12 cellular contexts compared by ENCODE assay signal in the genomic region with DNA sequence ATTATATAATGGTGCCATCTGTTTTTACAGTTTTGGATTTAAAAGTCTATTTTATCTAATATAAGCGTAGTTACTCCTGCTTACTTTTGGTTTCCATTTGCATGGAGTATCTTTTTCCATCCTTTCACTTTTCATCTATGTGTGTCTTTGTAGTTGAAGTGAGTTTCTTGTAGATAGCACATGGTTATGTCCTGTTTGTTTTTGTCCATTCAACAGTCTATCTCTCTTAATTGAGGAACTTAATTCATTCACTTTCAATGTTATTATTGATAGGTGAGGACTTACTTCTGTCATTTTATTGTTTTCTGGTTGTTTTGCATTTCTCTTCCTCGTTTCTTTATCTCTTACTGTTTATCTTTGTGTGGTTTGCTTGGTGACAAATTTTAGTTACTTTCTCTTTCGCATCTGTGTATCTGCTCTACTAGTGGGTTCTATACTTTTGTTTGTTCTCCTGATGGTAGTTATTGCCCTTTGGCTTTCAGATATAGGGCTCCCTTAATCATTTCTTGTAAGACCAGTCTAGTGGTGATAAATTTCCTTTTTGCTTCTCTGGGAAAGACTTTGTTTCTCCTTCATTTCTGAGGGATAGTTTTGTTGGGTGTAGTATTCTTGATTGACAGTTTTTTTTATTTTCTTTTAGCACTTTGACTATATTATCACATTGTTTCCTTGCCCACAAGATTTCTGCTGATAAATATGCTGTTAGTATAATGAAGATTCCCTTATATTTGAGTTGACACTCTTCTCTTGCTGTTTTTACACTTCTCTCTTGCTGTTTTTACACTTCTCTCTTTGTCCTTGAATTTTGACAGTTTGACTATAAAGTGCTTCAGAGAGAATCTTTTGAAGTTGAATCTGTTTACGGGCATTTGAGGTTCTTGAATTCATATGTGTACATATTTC. TPM values are rescaled to one million over a fixed set of nuclear protein-coding genes. Genes with fewer than 3 reads are reported as not detected.
A peak's percentile ranks its signal among the peaks of the same experiment; 100 is the strongest.
DNase-seq lines count a peak whose midpoint lies in the region; ATAC-seq, FAIRE-seq and TF ChIP-seq lines count a peak whose summit lies in the region.
"Had no signal": no experiment of that assay in that cellular context is flagged by ENCODE, and none has a peak within 500 bp of the region (broad histone marks: within the 10 kb centered on the region; RNA-seq: fewer than 3 reads in every experiment).

No MANE protein-coding gene starts in this region.

- H3K9me3 ChIP-seq in GM12878 (replicated peaks; ENCODE audit: control insufficient read depth, insufficient read depth, low read length), result no peaks in the 10 kb centered on the region; the same call in 2 of the 3 replicates
- H3K9me3 ChIP-seq in mammary epithelial cell (replicated peaks; ENCODE audit: insufficient read depth, low read length), result no peaks in the 10 kb centered on the region
- H3K9me3 ChIP-seq in gastrocnemius medialis, result no peaks in the 10 kb centered on the region

- H3K4me3 ChIP-seq in GM12878, result peak overlapping the region; percentile 29; the same call in 1 of the 2 replicates
- H3K4me3 ChIP-seq in mammary epithelial cell (replicated peaks in 1 of 3; ENCODE audit: insufficient read depth in 1 of 3, low read depth in 2 of 3, low read length in 3 of 3), result no peak overlapping the region
- no peak overlapping the region for H3K4me3 ChIP-seq in gastrocnemius medialis

- intact Hi-C loops in GM12878 (cut with micrococcal nuclease; ENCODE audit: unreplicated experiment), result no loop called here
- intact Hi-C loops in mammary epithelial cell (cut with micrococcal nuclease), result no loop called here
- intact Hi-C loops in gastrocnemius medialis (cut with DNase I; ENCODE audit: low total_unique reads), result no loop called here

- BruUV-seq in GM12878 (replicated peaks; lab: Mats Ljungman, UMichigan) (no TSS peak), mammary epithelial cell (replicated peaks; lab: Mats Ljungman, UMichigan) (no TSS peak)

- H3K36me3 ChIP-seq in GM12878 (ENCODE audit: control insufficient read depth in 2 of 2, insufficient read depth in 2 of 2, low read length in 1 of 2) (no peaks in the 10 kb centered on the region), mammary epithelial cell (ENCODE audit: insufficient read depth, low read length) (no peaks in the 10 kb centered on the region), gastrocnemius medialis (no peaks in the 10 kb centered on the region)

- in situ Hi-C loops in GM12878 (cut with MboI), result no loop called here
- in situ Hi-C loops in mammary epithelial cell (cut with MboI; ENCODE audit: low sequenced_read_pairs in 2 of 2), result loop anchor here in 1 of 2 donors (25.0 kb wide), 2 partner anchors 104 to 179 kb away; no protein-coding TSS in a partner anchor
- in situ Hi-C loops in gastrocnemius medialis (cut with MboI; ENCODE audit: low sequenced_read_pairs in 4 of 4), result no loop called here

- H2AFZ ChIP-seq in GM12878 (ENCODE audit: control insufficient read depth, low read depth, low read length), result peak overlapping the region; percentile 80
- H2AFZ ChIP-seq in mammary epithelial cell (ENCODE audit: low read depth, low read length), result no peak overlapping the region

- H4K20me1 ChIP-seq in GM12878 (ENCODE audit: control insufficient read depth, insufficient read depth), result no peaks in the 10 kb centered on the region
- no peaks in the 10 kb centered on the region for H4K20me1 ChIP-seq in mammary epithelial cell (ENCODE audit: insufficient read depth, low read length)

- RAD21 ChIA-PET in GM12878 (lab: Charles Lee; ENCODE audit: unreplicated experiment), result no interaction called here

- H3K79me2 ChIP-seq in GM12878 (ENCODE audit: control insufficient read depth, insufficient read depth, low read length) (no peaks in the 10 kb centered on the region), mammary epithelial cell (ENCODE audit: insufficient read depth, low read length) (no peaks in the 10 kb centered on the region)

- DNase-seq in GM12878 (ENCODE audit: low read depth, low spot score), result peak; percentile 4
- DNase-seq in NCI-H526 treated with DMSO at 0.1 percent for 48 hours (lab: John Stamatoyannopoulos, UW), result no peak
- no peak for DNase-seq in mammary epithelial cell
- no peak for DNase-seq in gastrocnemius medialis
- DNase-seq in stimulated activated CD4-positive, alpha-beta T cell treated with anti-CD3 and anti-CD28 coated beads, Interleukin-4, amount 100 ng/mL, for 1 hour, result no peak
- DNase-seq: NCI-H524, nucleus accumbens had no signal

- no peak for TF ChIP-seq RAD21 in GM12878 (IDR thresholded peaks at IDR 0.05; ENCODE audit: insufficient read depth, low read depth, low read length)

- peak; percentile 97 for ATAC-seq in GM18499 (IDR thresholded peaks at IDR 0.05; ENCODE audit: insufficient read depth, unreplicated experiment)
- ATAC-seq in GM19463 (IDR thresholded peaks at IDR 0.05; ENCODE audit: unreplicated experiment), result peak; percentile 94
- peak; percentile 96 for ATAC-seq in HG03135 (IDR thresholded peaks at IDR 0.05; ENCODE audit: unreplicated experiment)
- peak; percentile 88 for ATAC-seq in GM12878
- ATAC-seq in gastrocnemius medialis, result no peak
- ATAC-seq: WTC11 had no signal

- FAIRE-seq in GM12878 (lab: Jason Lieb, UNC), result no peak

- H3K4me2 ChIP-seq in GM12878 (ENCODE audit: control insufficient read depth, insufficient read depth), result peak overlapping the region; percentile 42; the same call in 1 of the 2 replicates
- no peak overlapping the region for H3K4me2 ChIP-seq in mammary epithelial cell (ENCODE audit: insufficient read depth, low read depth, low read length)

- dilution Hi-C loops in mammary epithelial cell (cut with HindIII; ENCODE audit: low sequenced_read_pairs), result no loop called here

- POLR2A ChIA-PET in GM12878 (lab: Charles Lee), result no interaction called here

- SMC1A ChIA-PET in GM12878 (lab: Charles Lee; ENCODE audit: uncharacterized antibody, unreplicated experiment), result interaction anchor here (1.0 kb wide), 1 partner anchor 18 kb away, joined by 4 read pairs; no protein-coding TSS in a partner anchor

- CTCF ChIA-PET in GM12878 (lab: Yijun Ruan, JAX), result no interaction called here
- CTCF ChIA-PET in mammary epithelial cell (lab: Charles Lee; ENCODE audit: low non-redundant PET), result no interaction called here

- TF ChIP-seq POLR2A in GM12878 (IDR thresholded peaks at IDR 0.05; ENCODE audit: low read depth, low read length) (no peak), gastrocnemius medialis (IDR thresholded peaks at IDR 0.05) (no peak)

- H3K9ac ChIP-seq in GM12878 (ENCODE audit: control insufficient read depth, insufficient read depth, low read length), result no peak overlapping the region
- H3K9ac ChIP-seq in mammary epithelial cell (ENCODE audit: insufficient read depth, low read length), result no peak overlapping the region

- TF ChIP-seq CTCF in GM12878 (IDR thresholded peaks at IDR 0.05 in 2 of 3, conservative IDR thresholded peaks at IDR 0.05 in 1 of 3; ENCODE audit: control insufficient read depth in 2 of 3, extremely low read depth in 1 of 3, insufficient read depth in 1 of 3, low read depth in 3 of 3, low read length in 3 of 3), result no peak
- no peak for TF ChIP-seq CTCF in mammary epithelial cell (conservative IDR thresholded peaks at IDR 0.05 in 1 of 2, IDR thresholded peaks at IDR 0.05 in 1 of 2; ENCODE audit: extremely low read depth in 1 of 2, insufficient read depth in 1 of 2, low read depth in 1 of 2, low read length in 2 of 2)
- TF ChIP-seq CTCF in gastrocnemius medialis (IDR thresholded peaks at IDR 0.05 in 4 of 5, conservative IDR thresholded peaks at IDR 0.05 in 1 of 5), result no peak

- H3K27me3 ChIP-seq in GM12878 (replicated peaks in 1 of 2; ENCODE audit: control insufficient read depth in 2 of 2, insufficient read depth in 2 of 2, low read length in 1 of 2), result no peaks in the 10 kb centered on the region
- no peaks in the 10 kb centered on the region for H3K27me3 ChIP-seq in mammary epithelial cell (ENCODE audit: insufficient read depth, low read length)
- no peaks in the 10 kb centered on the region for H3K27me3 ChIP-seq in gastrocnemius medialis

- H3K4me1 ChIP-seq in GM12878 (ENCODE audit: control insufficient read depth, insufficient read depth, low read length), result no peaks in the 10 kb centered on the region
- H3K4me1 ChIP-seq in mammary epithelial cell (ENCODE audit: insufficient read depth, low read length), result no peaks in the 10 kb centered on the region
- no peaks in the 10 kb centered on the region for H3K4me1 ChIP-seq in gastrocnemius medialis

- H3K27ac ChIP-seq in GM12878 (ENCODE audit: control insufficient read depth, insufficient read depth), result no peak overlapping the region
- H3K27ac ChIP-seq in mammary epithelial cell (ENCODE audit: insufficient read depth, low read depth, low read length), result no peak overlapping the region
- no peak overlapping the region for H3K27ac ChIP-seq in gastrocnemius medialis

- no peak for TF ChIP-seq EP300 in GM12878 (IDR thresholded peaks at IDR 0.05; ENCODE audit: borderline replicate concordance in 1 of 2, control insufficient read depth in 1 of 2, low read depth in 2 of 2, low read length in 2 of 2)

- WGBS in GM12878 (ENCODE audit: insufficient coverage, insufficient replicate concordance, low lambda C conversion rate, missing lambda C conversion rate), result 25% methylated on average over 4 of the region's 4 CpGs
- WGBS in mammary epithelial cell (ENCODE audit: low coverage, missing lambda C conversion rate), result 64% methylated on average over 4 of the region's 4 CpGs

RNA-seq across cellular contexts. Expression of a gene that starts 9.0 kb away (rescaled TPM):
- 0.06 and 0.07 TPM in 2 replicates for total RNA-seq in GM12878 (2013; cell fraction: nucleolus; rRNA removed)
- total RNA-seq in GM12878 (2014; rRNA removed), result 0.11 TPM in 1 of 2 replicates, not detected in the other
- total RNA-seq in GM12878 (2014; rRNA removed; fragmentation: Illumina TruSeq; extraction: Trizol), result 0.04 TPM in 1 of 2 replicates, not detected in the other
- 0.05 TPM in 1 of 2 replicates, not detected in the other for total RNA-seq in GM12878 (2021)
- 0.05 TPM for polyA plus RNA-seq in GM12878 (2011; ENCODE audit: low read depth)
- 0.03 and 0.08 TPM in 2 replicates for polyA plus RNA-seq in GM12878 (2011; rRNA removed)
- polyA plus RNA-seq in GM12878 (2011; cell fraction: cytosol; rRNA removed), result under 0.01 TPM in 1 of 2 replicates, not detected in the other
- 0.03 and 0.18 TPM in 2 replicates for polyA plus RNA-seq in GM12878 (2011; cell fraction: nucleus; rRNA removed)
- 0.03 and 0.18 TPM in 2 replicates for polyA plus RNA-seq in GM12878 (2012)
- polyA plus RNA-seq in GM12878 (2014; fragmentation: Illumina TruSeq; extraction: Trizol), result 0.03 TPM in 1 of 2 replicates, not detected in the other
- polyA plus RNA-seq in GM12878 (2014; fragmentation: Nextera tagmentation; extraction: Ambion mirVana), result not detected
- 0.01 TPM in 2 replicates for polyA plus RNA-seq in GM12878 (2014; rRNA removed)
- under 1 TPM in 1 of 2 experiments, not detected in 1; 0.44 TPM for polyA plus RNA-seq in GM12878 (2016; fragmentation: Nextera tagmentation; extraction: Ambion mirVana)
- polyA minus RNA-seq in GM12878 (2011; rRNA and poly(A)+ RNA removed), result not detected in 2 replicates
- not detected in 2 replicates for polyA minus RNA-seq in GM12878 (2011; cell fraction: cytosol; rRNA and poly(A)+ RNA removed)
- polyA minus RNA-seq in GM12878 (2011; cell fraction: nucleus; rRNA and poly(A)+ RNA removed), result not detected in 2 replicates
- total RNA-seq in mammary epithelial cell, result 1 to 10 TPM in 1 of 2 donors, under 1 TPM in 1; 0.64 to 1.0 TPM
- 0.16 TPM for polyA plus RNA-seq in mammary epithelial cell
- not detected for polyA minus RNA-seq in mammary epithelial cell
- under 1 TPM; 0.24 to 0.66 (median 0.38) TPM for total RNA-seq in gastrocnemius medialis

RNA-seq across cellular contexts. Expression of a gene that starts 35.5 kb away (rescaled TPM):
- not detected in 2 replicates for total RNA-seq in GM12878 (2013; cell fraction: nucleolus; rRNA removed)
- total RNA-seq in GM12878 (2014; rRNA removed) (0.60 TPM in 1 of 2 replicates, not detected in the other), GM12878 (2014; rRNA removed; fragmentation: Illumina TruSeq; extraction: Trizol) (0.36 and 0.46 TPM in 2 replicates), GM12878 (2021) (0.77 TPM in 1 of 2 replicates, not detected in the other), mammary epithelial cell (1 to 10 TPM; 9.0 to 9.3 TPM), gastrocnemius medialis (10 to 100 TPM; 22.1 to 35.3 (median 29.5) TPM)
- polyA plus RNA-seq in GM12878 (2011; ENCODE audit: low read depth), result 4.5 TPM
- polyA plus RNA-seq in GM12878 (2011; rRNA removed) (1.0 and 2.5 TPM in 2 replicates), GM12878 (2014; fragmentation: Illumina TruSeq; extraction: Trizol) (0.43 and 0.48 TPM in 2 replicates), GM12878 (2014; fragmentation: Nextera tagmentation; extraction: Ambion mirVana) (under 1 TPM; 0.32 to 0.64 TPM), GM12878 (2014; rRNA removed) (0.60 TPM in 1 of 2 replicates, not detected in the other), GM12878 (2016; fragmentation: Nextera tagmentation; extraction: Ambion mirVana) (under 1 TPM; 0.63 to 0.80 TPM), mammary epithelial cell (11.3 TPM)
- polyA plus RNA-seq in GM12878 (2011; cell fraction: cytosol; rRNA removed), result 0.64 and 0.76 TPM in 2 replicates
- 0.41 and 0.43 TPM in 2 replicates for polyA plus RNA-seq in GM12878 (2011; cell fraction: nucleus; rRNA removed)
- 3.8 and 4.6 TPM in 2 replicates for polyA plus RNA-seq in GM12878 (2012)
- 0.62 TPM in 1 of 2 replicates, not detected in the other for polyA minus RNA-seq in GM12878 (2011; rRNA and poly(A)+ RNA removed)
- polyA minus RNA-seq in GM12878 (2011; cell fraction: cytosol; rRNA and poly(A)+ RNA removed), result not detected in 2 replicates
- polyA minus RNA-seq in GM12878 (2011; cell fraction: nucleus; rRNA and poly(A)+ RNA removed), result not detected in 2 replicates
- 12.7 TPM for polyA minus RNA-seq in mammary epithelial cell

RNA-seq across cellular contexts. Expression of a gene that starts 39.3 kb away (rescaled TPM):
- not detected in 2 replicates for total RNA-seq in GM12878 (2013; cell fraction: nucleolus; rRNA removed)
- total RNA-seq in GM12878 (2014; rRNA removed) (not detected in 2 replicates), GM12878 (2014; rRNA removed; fragmentation: Illumina TruSeq; extraction: Trizol) (not detected in 2 replicates), GM12878 (2021) (not detected in 2 replicates), mammary epithelial cell (not detected), gastrocnemius medialis (not detected)
- not detected for polyA plus RNA-seq in GM12878 (2011; ENCODE audit: low read depth)
- polyA plus RNA-seq in GM12878 (2011; rRNA removed) (not detected in 2 replicates), GM12878 (2014; fragmentation: Illumina TruSeq; extraction: Trizol) (not detected in 2 replicates), GM12878 (2014; fragmentation: Nextera tagmentation; extraction: Ambion mirVana) (not detected), GM12878 (2014; rRNA removed) (not detected in 2 replicates), GM12878 (2016; fragmentation: Nextera tagmentation; extraction: Ambion mirVana) (not detected), mammary epithelial cell (not detected)
- not detected in 2 replicates for polyA plus RNA-seq in GM12878 (2011; cell fraction: cytosol; rRNA removed)
- polyA plus RNA-seq in GM12878 (2011; cell fraction: nucleus; rRNA removed), result not detected in 2 replicates
- polyA plus RNA-seq in GM12878 (2012), result not detected in 2 replicates
- not detected in 2 replicates for polyA minus RNA-seq in GM12878 (2011; rRNA and poly(A)+ RNA removed)
- polyA minus RNA-seq in GM12878 (2011; cell fraction: cytosol; rRNA and poly(A)+ RNA removed), result not detected in 2 replicates
- not detected in 2 replicates for polyA minus RNA-seq in GM12878 (2011; cell fraction: nucleus; rRNA and poly(A)+ RNA removed)
- polyA minus RNA-seq in mammary epithelial cell, result not detected
- total RNA-seq: Daoy, WTC11 had no signal

RNA-seq across cellular contexts. Expression of a gene that starts 48.7 kb away (rescaled TPM):
- 25.0 and 27.0 TPM in 2 replicates for total RNA-seq in GM12878 (2013; cell fraction: nucleolus; rRNA removed)
- 6.3 and 7.5 TPM in 2 replicates for total RNA-seq in GM12878 (2014; rRNA removed)
- total RNA-seq in GM12878 (2014; rRNA removed; fragmentation: Illumina TruSeq; extraction: Trizol), result 4.8 and 6.9 TPM in 2 replicates
- 6.7 and 7.1 TPM in 2 replicates for total RNA-seq in GM12878 (2021)
- 4.5 TPM for polyA plus RNA-seq in GM12878 (2011; ENCODE audit: low read depth)
- 10.9 and 11.7 TPM in 2 replicates for polyA plus RNA-seq in GM12878 (2011; rRNA removed)
- polyA plus RNA-seq in GM12878 (2011; cell fraction: cytosol; rRNA removed), result 5.9 and 7.5 TPM in 2 replicates
- polyA plus RNA-seq in GM12878 (2011; cell fraction: nucleus; rRNA removed), result 8.3 and 12.0 TPM in 2 replicates
- 4.3 and 4.5 TPM in 2 replicates for polyA plus RNA-seq in GM12878 (2012)
- polyA plus RNA-seq in GM12878 (2014; fragmentation: Illumina TruSeq; extraction: Trizol), result 5.3 and 6.8 TPM in 2 replicates
- polyA plus RNA-seq in GM12878 (2014; fragmentation: Nextera tagmentation; extraction: Ambion mirVana), result 1 to 10 TPM; 1.4 to 2.6 TPM
- polyA plus RNA-seq in GM12878 (2014; rRNA removed), result 3.4 and 4.4 TPM in 2 replicates
- 10 to 100 TPM in 1 of 2 experiments, 1 to 10 TPM in 1; 8.3 to 10.5 TPM for polyA plus RNA-seq in GM12878 (2016; fragmentation: Nextera tagmentation; extraction: Ambion mirVana)
- polyA minus RNA-seq in GM12878 (2011; rRNA and poly(A)+ RNA removed), result 9.5 and 13.5 TPM in 2 replicates
- polyA minus RNA-seq in GM12878 (2011; cell fraction: cytosol; rRNA and poly(A)+ RNA removed), result 3.2 and 4.7 TPM in 2 replicates
- polyA minus RNA-seq in GM12878 (2011; cell fraction: nucleus; rRNA and poly(A)+ RNA removed), result 8.2 and 10.5 TPM in 2 replicates
- 10 to 100 TPM; 11.2 to 21.0 TPM for total RNA-seq in mammary epithelial cell
- 6.5 TPM for polyA plus RNA-seq in mammary epithelial cell
- polyA minus RNA-seq in mammary epithelial cell, result 10.4 TPM
- 10 to 100 TPM in 3 of 4 donors, 1 to 10 TPM in 1; 9.8 to 14.4 (median 11.3) TPM for total RNA-seq in gastrocnemius medialis

Comparison
In these comparisons a context has a peak if more than half of its experiments do, and no peak if none do; other contexts are left out.
1. ATAC-seq: peak in GM18499 (single experiment), GM19463 (single experiment), HG03135 (single experiment) and GM12878 (single experiment); none in gastrocnemius medialis (0 of 2).
2. RNA of a gene that starts 35.5 kb away (total RNA-seq): 22.1 to 35.3 TPM in gastrocnemius medialis and 9.0 to 9.3 TPM in mammary epithelial cell; 0.36 to 0.77 TPM in GM12878; every median in the first group is over 4 times any median in the second.